Comparison of ENCODE assay signal across 1 cellular context in the genomic region with DNA sequence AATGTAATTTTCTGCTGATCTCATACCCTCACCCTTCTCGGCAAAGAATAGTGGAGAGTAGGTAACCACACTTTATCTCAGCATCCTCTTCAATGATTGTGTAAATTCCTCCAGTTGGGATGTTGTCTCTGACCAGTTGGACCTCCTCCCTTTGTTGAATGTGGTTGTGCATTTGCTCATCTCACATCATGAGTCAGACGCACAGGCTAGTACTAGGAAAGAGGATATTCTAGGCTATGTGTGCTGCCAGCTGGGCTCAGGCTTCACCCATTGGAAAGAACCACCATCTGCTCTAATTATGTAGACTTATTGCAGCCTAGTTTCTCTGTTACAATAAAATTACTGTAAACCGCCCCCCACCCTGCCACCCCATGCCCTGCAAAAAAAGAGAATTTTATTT.
TF ChIP-seq lines count a peak whose summit lies in the region.

No MANE protein-coding gene starts in this region.

TF ChIP-seq in IMR-90, 13 proteins besides CTCF, POLR2A, EP300 and RAD21 (continued from another document):
- no peak for TF ChIP-seq CHD1 (IDR thresholded peaks at IDR 0.05; ENCODE audit: low read depth, low read length)
- TF ChIP-seq, protein P1, sequence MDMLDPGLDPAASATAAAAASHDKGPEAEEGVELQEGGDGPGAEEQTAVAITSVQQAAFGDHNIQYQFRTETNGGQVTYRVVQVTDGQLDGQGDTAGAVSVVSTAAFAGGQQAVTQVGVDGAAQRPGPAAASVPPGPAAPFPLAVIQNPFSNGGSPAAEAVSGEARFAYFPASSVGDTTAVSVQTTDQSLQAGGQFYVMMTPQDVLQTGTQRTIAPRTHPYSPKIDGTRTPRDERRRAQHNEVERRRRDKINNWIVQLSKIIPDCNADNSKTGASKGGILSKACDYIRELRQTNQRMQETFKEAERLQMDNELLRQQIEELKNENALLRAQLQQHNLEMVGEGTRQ (IDR thresholded peaks at IDR 0.05; ENCODE audit: low read depth, low read length) = no peak
- TF ChIP-seq MAZ (IDR thresholded peaks at IDR 0.05; ENCODE audit: borderline replicate concordance, low read depth, low read length) = no peak
- no peak for TF ChIP-seq MXI1 (IDR thresholded peaks at IDR 0.05; ENCODE audit: borderline replicate concordance, low read depth, low read length)
- no peak for TF ChIP-seq FOS (IDR thresholded peaks at IDR 0.05; ENCODE audit: low read depth, low read length)
- TF ChIP-seq RCOR1 (IDR thresholded peaks at IDR 0.05; ENCODE audit: insufficient replicate concordance, low read length) = no peak
TF ChIP-seq in IMR-90: peak in this region for 0.
